In the genomic region with DNA sequence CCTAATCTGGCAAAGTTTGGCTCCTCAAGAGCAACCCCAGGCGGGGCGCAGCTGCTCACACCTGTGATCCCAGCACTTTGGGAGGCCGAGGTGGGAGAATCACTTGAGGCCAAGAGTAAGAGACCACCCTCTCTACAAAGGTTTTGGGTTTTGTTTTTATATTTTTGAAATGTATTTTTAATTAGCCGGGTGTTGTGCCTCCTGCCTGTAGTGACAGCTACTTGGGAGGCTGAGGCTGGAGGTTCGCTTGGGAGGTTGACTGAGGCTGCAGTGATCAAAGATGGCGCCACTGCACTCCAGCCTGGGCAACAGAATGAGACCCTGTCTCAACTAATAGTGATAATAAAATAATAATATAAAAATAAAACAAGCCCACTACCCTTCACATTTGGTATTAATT, we compare ENCODE assay signal across 1 cellular context.
TF ChIP-seq lines count a peak whose summit lies in the region.

No MANE protein-coding gene starts in this region.

TF ChIP-seq in H1, 55 proteins besides CTCF, POLR2A, EP300 and RAD21 (continued from another document):
- TF ChIP-seq, protein P1, sequence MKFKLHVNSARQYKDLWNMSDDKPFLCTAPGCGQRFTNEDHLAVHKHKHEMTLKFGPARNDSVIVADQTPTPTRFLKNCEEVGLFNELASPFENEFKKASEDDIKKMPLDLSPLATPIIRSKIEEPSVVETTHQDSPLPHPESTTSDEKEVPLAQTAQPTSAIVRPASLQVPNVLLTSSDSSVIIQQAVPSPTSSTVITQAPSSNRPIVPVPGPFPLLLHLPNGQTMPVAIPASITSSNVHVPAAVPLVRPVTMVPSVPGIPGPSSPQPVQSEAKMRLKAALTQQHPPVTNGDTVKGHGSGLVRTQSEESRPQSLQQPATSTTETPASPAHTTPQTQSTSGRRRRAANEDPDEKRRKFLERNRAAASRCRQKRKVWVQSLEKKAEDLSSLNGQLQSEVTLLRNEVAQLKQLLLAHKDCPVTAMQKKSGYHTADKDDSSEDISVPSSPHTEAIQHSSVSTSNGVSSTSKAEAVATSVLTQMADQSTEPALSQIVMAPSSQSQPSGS (IDR thresholded peaks at IDR 0.05; ENCODE audit: low read length) = no peak
- no peak for TF ChIP-seq BCL11A (IDR thresholded peaks at IDR 0.05; ENCODE audit: low read depth in 2 of 2, low read length in 2 of 2)
